Comparison of ENCODE assay signal across 2 cellular contexts in the genomic region with DNA sequence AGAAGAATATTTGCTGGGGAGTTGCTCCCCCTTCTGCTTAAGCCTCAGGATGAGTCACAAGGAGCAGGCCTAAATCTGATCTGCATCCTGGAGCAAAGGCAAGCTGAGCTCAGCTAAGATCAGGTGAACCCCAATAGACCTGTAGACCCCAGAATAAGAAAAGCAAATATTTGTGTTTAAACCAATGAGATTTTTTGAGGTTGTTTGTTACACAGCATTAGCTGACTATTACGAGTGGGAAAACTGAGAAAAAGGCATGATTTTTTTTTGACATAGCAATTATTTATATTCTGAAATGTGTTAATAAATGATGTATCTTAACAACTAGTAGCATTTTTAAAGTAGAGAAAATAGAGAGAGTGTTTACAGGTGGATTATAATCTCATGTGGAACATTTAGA.
TF ChIP-seq lines count a peak whose summit lies in the region.

No MANE protein-coding gene starts in this region.

TF ChIP-seq in HEK293, 187 proteins besides CTCF, POLR2A, EP300 and RAD21:
- TF ChIP-seq, protein P1, sequence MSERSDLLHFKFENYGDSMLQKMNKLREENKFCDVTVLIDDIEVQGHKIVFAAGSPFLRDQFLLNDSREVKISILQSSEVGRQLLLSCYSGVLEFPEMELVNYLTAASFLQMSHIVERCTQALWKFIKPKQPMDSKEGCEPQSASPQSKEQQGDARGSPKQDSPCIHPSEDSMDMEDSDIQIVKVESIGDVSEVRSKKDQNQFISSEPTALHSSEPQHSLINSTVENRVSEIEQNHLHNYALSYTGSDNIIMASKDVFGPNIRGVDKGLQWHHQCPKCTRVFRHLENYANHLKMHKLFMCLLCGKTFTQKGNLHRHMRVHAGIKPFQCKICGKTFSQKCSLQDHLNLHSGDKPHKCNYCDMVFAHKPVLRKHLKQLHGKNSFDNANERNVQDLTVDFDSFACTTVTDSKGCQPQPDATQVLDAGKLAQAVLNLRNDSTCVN (tag by site-specific recombination; optimal IDR thresholded peaks at IDR 0.05) = no peak
- peak; percentile 90 for TF ChIP-seq RBAK (tag by site-specific recombination; IDR thresholded peaks at IDR 0.05)

TF ChIP-seq in K562, 482 proteins besides CTCF, POLR2A, EP300 and RAD21:
- TF ChIP-seq SMAD1 (IDR thresholded peaks at IDR 0.05; ENCODE audit: low read depth, low read length, partially characterized antibody) (no peak), ZNF717 (CRISPR knock-in tag; IDR thresholded peaks at IDR 0.05) (no peak), BCOR (IDR thresholded peaks at IDR 0.05) (peak; percentile 64; the same call in 1 of the 2 replicates), NEUROD1 (IDR thresholded peaks at IDR 0.05; ENCODE audit: borderline replicate concordance, low read depth, low read length, partially characterized antibody) (no peak), TAF15 (IDR thresholded peaks at IDR 0.05; ENCODE audit: low read depth, low read length) (no peak), PHF8 (IDR thresholded peaks at IDR 0.05; ENCODE audit: borderline replicate concordance, low read length) (no peak), NRF1 (conservative IDR thresholded peaks at IDR 0.05 in 1 of 2, IDR thresholded peaks at IDR 0.05 in 1 of 2) (no peak), RBM25 (IDR thresholded peaks at IDR 0.05; ENCODE audit: low read depth, low read length, severe bottlenecking) (peak; percentile 48)
